10 cellular contexts compared by ENCODE assay signal in the genomic region with DNA sequence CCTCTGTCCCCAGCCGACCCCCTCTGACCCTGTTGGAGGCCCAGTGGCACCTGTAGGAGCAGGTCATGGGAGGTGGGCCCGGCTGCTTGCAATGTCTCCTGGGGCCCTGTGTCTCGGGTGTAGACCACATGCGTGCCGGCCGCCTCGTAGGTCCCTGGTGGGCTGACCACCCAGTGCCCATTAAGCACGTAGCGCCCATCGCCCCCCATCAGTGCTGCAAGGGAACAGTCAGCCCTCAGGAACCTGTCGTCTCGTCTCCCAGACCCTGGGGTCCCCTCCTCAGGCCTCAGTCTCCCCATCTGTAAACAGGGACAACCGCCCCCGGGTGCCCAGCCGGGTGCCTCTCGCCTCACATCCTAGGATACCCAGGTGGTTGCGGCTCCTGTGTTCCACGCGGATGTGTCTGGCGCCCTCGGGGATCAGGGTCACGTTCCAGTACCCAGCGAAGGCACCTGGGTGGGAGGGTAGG. TPM values are rescaled to one million over a fixed set of nuclear protein-coding genes. Genes with fewer than 3 reads are reported as not detected.
DNase-seq lines count a peak whose midpoint lies in the region; ATAC-seq and TF ChIP-seq lines count a peak whose summit lies in the region.
"Had no signal": no experiment of that assay in that cellular context is flagged by ENCODE, and none has a peak within 500 bp of the region (broad histone marks: within the 10 kb centered on the region; RNA-seq: fewer than 3 reads in every experiment).

No MANE protein-coding gene starts in this region.

- peak overlapping the region; percentile 91 to 95 for H3K27ac ChIP-seq in breast epithelium

- no peak for TF ChIP-seq CTCF in Caco-2 (IDR thresholded peaks at IDR 0.05; ENCODE audit: insufficient read depth in 1 of 2, low read depth in 1 of 2, low read length in 1 of 2, severe bottlenecking in 1 of 2, unreplicated experiment in 1 of 2)
- TF ChIP-seq CTCF in breast epithelium (IDR thresholded peaks at IDR 0.05) = no peak
- no peak for TF ChIP-seq CTCF in nephron (IDR thresholded peaks at IDR 0.05; ENCODE audit: unreplicated experiment in 3 of 3)

- H3K4me3 Mint-ChIP-seq in Caco-2 (ENCODE audit: unreplicated experiment) = peak overlapping the region; percentile 94
- H3K4me3 Mint-ChIP-seq in nephron = no peak overlapping the region
- H3K4me3 Mint-ChIP-seq in T-helper 2 cell treated with Interferon-gamma antibody and Interleukin-4, amounts not matched to agents 5 μg/mL and 100 μg/mL, for 36 hours = no peak overlapping the region

- H3K9me3 ChIP-seq in Caco-2 (no peaks in the 10 kb centered on the region), breast epithelium (peaks cover 0 to 6% of the 10 kb centered on the region in 2 donors)

- POLR2A ChIA-PET in Caco-2 (lab: Charles Lee) = no interaction called here

- H3K4me1 Mint-ChIP-seq in Caco-2 (ENCODE audit: low read depth, unreplicated experiment) (peaks cover 12% of the 10 kb centered on the region), nephron (peaks cover 31% of the 10 kb centered on the region)
- H3K4me1 Mint-ChIP-seq in T-helper 2 cell treated with Interferon-gamma antibody and Interleukin-4, amounts not matched to agents 5 μg/mL and 100 μg/mL, for 36 hours (ENCODE audit: low read depth) = peaks cover 10% of the 10 kb centered on the region

- H3K36me3 ChIP-seq in Caco-2 (ENCODE audit: control insufficient read depth, insufficient read depth, low read length) (peaks cover 1% of the 10 kb centered on the region; the same call in 1 of the 2 replicates), breast epithelium (no peaks in the 10 kb centered on the region)

- CTCF ChIA-PET in Caco-2 (lab: Charles Lee) = no interaction called here

- no peak for DNase-seq in Caco-2
- DNase-seq in breast epithelium (ENCODE audit: low spot score in 2 of 2) = no peak
- no peak for DNase-seq in putamen (ENCODE audit: low spot score)
- no peak for DNase-seq in T-helper 2 cell treated with Interferon-gamma antibody and Interleukin-4, amounts not matched to agents 5 μg/mL and 100 μg/mL, for 36 hours (ENCODE audit: low spot score)
- DNase-seq: cortex of kidney had no signal

- H3K36me3 Mint-ChIP-seq in Caco-2 (ENCODE audit: insufficient read depth, unreplicated experiment) (peaks cover 37% of the 10 kb centered on the region), nephron (ENCODE audit: low read depth) (no peaks in the 10 kb centered on the region)
- no peaks in the 10 kb centered on the region for H3K36me3 Mint-ChIP-seq in T-helper 2 cell treated with Interferon-gamma antibody and Interleukin-4, amounts not matched to agents 5 μg/mL and 100 μg/mL, for 36 hours (ENCODE audit: low read depth)

- no TSS peak for BruUV-seq in Caco-2 (replicated peaks; lab: Mats Ljungman, UMichigan)

- H3K4me3 ChIP-seq in Caco-2 (ENCODE audit: low read depth, low read length) (no peak overlapping the region), breast epithelium (peak overlapping the region in 2 of 3 donors; percentile 53 to 69)

- H3K27ac Mint-ChIP-seq in Caco-2 (ENCODE audit: unreplicated experiment) = peak overlapping the region; percentile 96
- H3K27ac Mint-ChIP-seq in nephron = peak overlapping the region; percentile 91 to 97 (median 94)
- no peak overlapping the region for H3K27ac Mint-ChIP-seq in T-helper 2 cell treated with Interferon-gamma antibody and Interleukin-4, amounts not matched to agents 5 μg/mL and 100 μg/mL, for 36 hours

- ATAC-seq in GM18909 (IDR thresholded peaks at IDR 0.05; ENCODE audit: poor library complexity, unreplicated experiment) = no peak

- H3K9me3 Mint-ChIP-seq in Caco-2 (ENCODE audit: unreplicated experiment) (no peaks in the 10 kb centered on the region), nephron (no peaks in the 10 kb centered on the region)
- H3K9me3 Mint-ChIP-seq in T-helper 2 cell treated with Interferon-gamma antibody and Interleukin-4, amounts not matched to agents 5 μg/mL and 100 μg/mL, for 36 hours = no peaks in the 10 kb centered on the region

- peaks cover 32% of the 10 kb centered on the region for H3K4me1 ChIP-seq in Caco-2
- H3K4me1 ChIP-seq in breast epithelium = peaks cover 0 to 2% of the 10 kb centered on the region in 2 donors

- H3K27me3 Mint-ChIP-seq in Caco-2 (ENCODE audit: insufficient read depth, unreplicated experiment) (no peaks in the 10 kb centered on the region), nephron (ENCODE audit: low read depth) (peaks cover 45% of the 10 kb centered on the region)
- H3K27me3 Mint-ChIP-seq in T-helper 2 cell treated with Interferon-gamma antibody and Interleukin-4, amounts not matched to agents 5 μg/mL and 100 μg/mL, for 36 hours (ENCODE audit: low read depth) = peaks cover 23% of the 10 kb centered on the region

- no peak for TF ChIP-seq POLR2A in breast epithelium (IDR thresholded peaks at IDR 0.05)

- intact Hi-C loops in Caco-2 (cut with micrococcal nuclease; ENCODE audit: unreplicated experiment) = no loop called here
- intact Hi-C loops in breast epithelium (cut with DNase I; ENCODE audit: low total_unique reads) = no loop called here

- H3K27me3 ChIP-seq in Caco-2 (replicated peaks; ENCODE audit: control insufficient read depth, insufficient read depth, low read length) (no peaks in the 10 kb centered on the region), breast epithelium (no peaks in the 10 kb centered on the region)

RNA-seq across cellular contexts. Expression of gene ADAMTSL5, which starts 5.6 kb away (rescaled TPM):
- total RNA-seq in Caco-2 (2022) (23.9 and 26.2 TPM in 2 replicates), breast epithelium (1 to 10 TPM; 1.3 to 3.5 (median 2.1) TPM)
- total RNA-seq: occipital lobe had no signal

RNA-seq across cellular contexts. Expression of gene REEP6, which starts 16.2 kb away (rescaled TPM):
- total RNA-seq in Caco-2 (2022) (50.2 and 61.5 TPM in 2 replicates), breast epithelium (10 to 100 TPM in 2 of 3 donors, 1 to 10 TPM in 1; 4.3 to 17.4 (median 11.0) TPM)

RNA-seq across cellular contexts. Expression of gene PLK5, which starts 16.7 kb away (rescaled TPM):
- total RNA-seq in Caco-2 (2022) (0.19 TPM in 1 of 2 replicates, not detected in the other), breast epithelium (under 1 TPM in 2 of 3 donors, not detected in 1; 0.44 to 0.98 TPM)
- total RNA-seq: Daoy, occipital lobe, subcutaneous adipose tissue had no signal

RNA-seq across cellular contexts. Expression of gene PCSK4, which starts 17.1 kb away (rescaled TPM):
- total RNA-seq in Caco-2 (2022) (6.4 and 9.8 TPM in 2 replicates), breast epithelium (1 to 10 TPM; 2.2 to 10.0 (median 5.9) TPM)

RNA-seq across cellular contexts. Expression of gene C19orf25, which starts 28.2 kb away (rescaled TPM):
- 41.9 and 45.4 TPM in 2 replicates for total RNA-seq in Caco-2 (2022)
- 10 to 100 TPM; 27.7 to 32.8 (median 28.7) TPM for total RNA-seq in breast epithelium
